In genomic region chr11:16093889-16094653, GRCh38 we compare ENCODE assay signal across 2 cellular contexts.
TF ChIP-seq lines count a peak whose summit lies in the region.

No MANE protein-coding gene starts in this region.

TF ChIP-seq in K562, 482 proteins besides CTCF, POLR2A, EP300 and RAD21 (continued from another document and continues in another):
- peak; percentile 73 for TF ChIP-seq TAL1 (IDR thresholded peaks at IDR 0.05)
- no peak for TF ChIP-seq ARID4B (CRISPR knock-in tag; IDR thresholded peaks at IDR 0.05)
- peak; percentile 80 for TF ChIP-seq CREB1 (IDR thresholded peaks at IDR 0.05)
- TF ChIP-seq CREB1 (CRISPR knock-in tag; IDR thresholded peaks at IDR 0.05): peak; percentile 67; the same call in 1 of the 2 replicates
- peak; percentile 39; the same call in 1 of the 2 replicates for TF ChIP-seq ZBTB2 (IDR thresholded peaks at IDR 0.05)
- TF ChIP-seq ARID1B (IDR thresholded peaks at IDR 0.05): peak; percentile 90
- no peak for TF ChIP-seq PBX2 (CRISPR knock-in tag; IDR thresholded peaks at IDR 0.05; ENCODE audit: low read depth)
- peak; percentile 95 for TF ChIP-seq PBX2 (tag; conservative IDR thresholded peaks at IDR 0.05; ENCODE audit: low read depth)
- 0 out of 4 replicates have a peak, but pooled peaks of 1 of the 2 experiments have one; percentile 40 for TF ChIP-seq MAZ (CRISPR knock-in tag; conservative IDR thresholded peaks at IDR 0.05 in 1 of 2, IDR thresholded peaks at IDR 0.05 in 1 of 2)
- peak; percentile 50 for TF ChIP-seq CREM (IDR thresholded peaks at IDR 0.05; ENCODE audit: low read depth)
- TF ChIP-seq E2F8 (IDR thresholded peaks at IDR 0.05; ENCODE audit: low read depth, partially characterized antibody): no peak
- TF ChIP-seq ATF1 (CRISPR knock-in tag; IDR thresholded peaks at IDR 0.05): no peak
- TF ChIP-seq ATF1 (tag; IDR thresholded peaks at IDR 0.05): peak; percentile 59
- peak; percentile 81 for TF ChIP-seq TEAD4 (IDR thresholded peaks at IDR 0.05; ENCODE audit: low read length)
- no peak for TF ChIP-seq TEAD4 (CRISPR knock-in tag; IDR thresholded peaks at IDR 0.05; ENCODE audit: borderline replicate concordance)
- TF ChIP-seq CTBP1 (IDR thresholded peaks at IDR 0.05; ENCODE audit: borderline replicate concordance): 0 out of 2 replicates have a peak, but pooled peaks have one; percentile 12
- no peak for TF ChIP-seq YBX1 (IDR thresholded peaks at IDR 0.05)
- peak in 1 of 2 experiments; percentile 72; a peak in 2 of 4 replicates for TF ChIP-seq HDAC1 (IDR thresholded peaks at IDR 0.05)
- peak; percentile 36 for TF ChIP-seq CBFA2T2 (conservative IDR thresholded peaks at IDR 0.05)

TF ChIP-seq in HepG2, 621 proteins besides CTCF, POLR2A, EP300 and RAD21 (continued from another document and continues in another):
- TF ChIP-seq ZBTB40 (IDR thresholded peaks at IDR 0.05) (no peak), ZBTB40 (CRISPR knock-in tag; IDR thresholded peaks at IDR 0.05) (no peak), TBX3 (IDR thresholded peaks at IDR 0.05; ENCODE audit: borderline replicate concordance) (peak; percentile 88), MED1 (CRISPR knock-in tag; IDR thresholded peaks at IDR 0.05) (peak; percentile 45; the same call in 1 of the 2 replicates), ZNF225 (CRISPR knock-in tag; IDR thresholded peaks at IDR 0.05) (no peak), RCOR2 (CRISPR knock-in tag; IDR thresholded peaks at IDR 0.05) (0 out of 2 replicates have a peak, but pooled peaks have one; percentile 51), ZNF597 (CRISPR knock-in tag; IDR thresholded peaks at IDR 0.05) (no peak), TBX2 (CRISPR knock-in tag; IDR thresholded peaks at IDR 0.05; ENCODE audit: borderline replicate concordance) (peak; percentile 73; the same call in 1 of the 2 replicates), ZNF609 (CRISPR knock-in tag; IDR thresholded peaks at IDR 0.05; ENCODE audit: borderline replicate concordance) (peak; percentile 53; the same call in 1 of the 2 replicates), TSC22D2 (CRISPR knock-in tag; IDR thresholded peaks at IDR 0.05; ENCODE audit: borderline replicate concordance) (no peak), HOMEZ (CRISPR knock-in tag; IDR thresholded peaks at IDR 0.05; ENCODE audit: low read depth) (peak; percentile 93), ZNF264 (CRISPR knock-in tag; IDR thresholded peaks at IDR 0.05) (0 out of 2 replicates have a peak, but pooled peaks have one; percentile 36), TCF7 (IDR thresholded peaks at IDR 0.05; ENCODE audit: low read depth) (0 out of 2 replicates have a peak, but pooled peaks have one; percentile 17), NFKBIZ (CRISPR knock-in tag; IDR thresholded peaks at IDR 0.05) (no peak), ZNF503 (CRISPR knock-in tag; IDR thresholded peaks at IDR 0.05) (0 out of 2 replicates have a peak, but pooled peaks have one; percentile 28), ONECUT2 (CRISPR knock-in tag; IDR thresholded peaks at IDR 0.05) (peak; percentile 65), FOXP4 (CRISPR knock-in tag; IDR thresholded peaks at IDR 0.05) (peak; percentile 64), FOXJ3 (CRISPR knock-in tag; IDR thresholded peaks at IDR 0.05; ENCODE audit: borderline replicate concordance) (peak; percentile 78; the same call in 1 of the 2 replicates), CREB1 (IDR thresholded peaks at IDR 0.05) (peak; percentile 55), CREB1 (CRISPR knock-in tag; IDR thresholded peaks at IDR 0.05) (no peak), GFI1 (CRISPR knock-in tag; IDR thresholded peaks at IDR 0.05; ENCODE audit: borderline replicate concordance) (peak; percentile 54; the same call in 1 of the 2 replicates), MAX (IDR thresholded peaks at IDR 0.05) (no peak), NFIC (IDR thresholded peaks at IDR 0.05; ENCODE audit: low read length) (peak; percentile 44; the same call in 1 of the 2 replicates), SIX4 (CRISPR knock-in tag; IDR thresholded peaks at IDR 0.05) (no peak), ZNF556 (CRISPR knock-in tag; IDR thresholded peaks at IDR 0.05; ENCODE audit: borderline replicate concordance) (no peak)
